Comparison of ENCODE assay signal across 1 cellular context in genomic region chr12:13049816-13050215, GRCh38.
A peak's percentile ranks its signal among the peaks of the same experiment; 100 is the strongest.
TF ChIP-seq lines count a peak whose summit lies in the region.

No MANE protein-coding gene starts in this region.

TF ChIP-seq in IMR-90, 13 proteins besides CTCF, POLR2A, EP300 and RAD21:
- TF ChIP-seq CEBPB (IDR thresholded peaks at IDR 0.05; ENCODE audit: low read depth, low read length) = peak; percentile 3; the same call in 1 of the 2 replicates
- TF ChIP-seq USF2 (IDR thresholded peaks at IDR 0.05; ENCODE audit: low read depth, low read length) = no peak
